1 cellular context compared by ENCODE assay signal in genomic region chr7:142583424-142583823, GRCh38.
A peak's percentile ranks its signal among the peaks of the same experiment; 100 is the strongest.
TF ChIP-seq lines count a peak whose summit lies in the region.

No MANE protein-coding gene starts in this region.

TF ChIP-seq in GM12878, 131 proteins besides CTCF, POLR2A, EP300 and RAD21 (continued from another document and continues in another):
- TF ChIP-seq CUX1 (IDR thresholded peaks at IDR 0.05; ENCODE audit: insufficient replicate concordance, low read depth, low read length) (no peak), NR2C1 (IDR thresholded peaks at IDR 0.05) (no peak), JUNB (IDR thresholded peaks at IDR 0.05) (peak; percentile 90), GABPA (IDR thresholded peaks at IDR 0.05; ENCODE audit: low read depth) (no peak), STAT1 (conservative IDR thresholded peaks at IDR 0.05) (no peak), ZBTB33 (IDR thresholded peaks at IDR 0.05) (no peak), ZNF207 (IDR thresholded peaks at IDR 0.05; ENCODE audit: borderline replicate concordance) (no peak), IKZF1 (conservative IDR thresholded peaks at IDR 0.05) (peak; percentile 84), CEBPB (IDR thresholded peaks at IDR 0.05; ENCODE audit: borderline replicate concordance in 1 of 2, low read depth in 2 of 2, low read length in 2 of 2) (no peak), MEF2A (IDR thresholded peaks at IDR 0.05; ENCODE audit: insufficient read depth, low read depth, low read length) (no peak), CREM (IDR thresholded peaks at IDR 0.05; ENCODE audit: low read depth) (0 out of 2 replicates have a peak, but pooled peaks have one; percentile 43), ZBED1 (IDR thresholded peaks at IDR 0.05; ENCODE audit: borderline replicate concordance) (no peak), ZBTB4 (CRISPR knock-in tag; IDR thresholded peaks at IDR 0.05) (no peak), SREBF2 (IDR thresholded peaks at IDR 0.05; ENCODE audit: low read length) (no peak), DPF2 (IDR thresholded peaks at IDR 0.05) (peak; percentile 79), BRCA1 (IDR thresholded peaks at IDR 0.05; ENCODE audit: low read depth, low read length) (no peak), TCF7 (IDR thresholded peaks at IDR 0.05; ENCODE audit: borderline replicate concordance) (peak; percentile 96), TAF1 (IDR thresholded peaks at IDR 0.05; ENCODE audit: borderline replicate concordance, low read depth, low read length) (no peak), SRF (IDR thresholded peaks at IDR 0.05; ENCODE audit: low read depth in 2 of 2, low read length in 2 of 2) (0 out of 4 replicates have a peak, but pooled peaks of 1 of the 2 experiments have one; percentile 14), POU2F2 (IDR thresholded peaks at IDR 0.05; ENCODE audit: borderline replicate concordance, low read depth, low read length) (no peak), SMAD5 (IDR thresholded peaks at IDR 0.05; ENCODE audit: low read depth) (no peak), NFXL1 (IDR thresholded peaks at IDR 0.05; ENCODE audit: borderline replicate concordance) (no peak), PRDM15 (CRISPR knock-in tag; IDR thresholded peaks at IDR 0.05) (no peak), ETV6 (conservative IDR thresholded peaks at IDR 0.05 in 1 of 2, IDR thresholded peaks at IDR 0.05 in 1 of 2; ENCODE audit: borderline replicate concordance in 1 of 2, low read depth in 1 of 2) (no peak), BACH1 (IDR thresholded peaks at IDR 0.05; ENCODE audit: borderline replicate concordance) (no peak; the same call in 1 of the 2 replicates), YBX1 (IDR thresholded peaks at IDR 0.05) (no peak), CBFB (IDR thresholded peaks at IDR 0.05; ENCODE audit: low read depth) (no peak), JUND (IDR thresholded peaks at IDR 0.05; ENCODE audit: low read depth, low read length) (0 out of 2 replicates have a peak, but pooled peaks have one; percentile 48), BMI1 (IDR thresholded peaks at IDR 0.05; ENCODE audit: borderline replicate concordance) (no peak), POLR2AphosphoS5 (IDR thresholded peaks at IDR 0.05; ENCODE audit: low read length) (no peak), MTA2 (IDR thresholded peaks at IDR 0.05; ENCODE audit: low read depth) (peak; percentile 63; the same call in 1 of the 2 replicates), RFX5 (IDR thresholded peaks at IDR 0.05; ENCODE audit: low read depth, low read length) (no peak), SMARCA5 (IDR thresholded peaks at IDR 0.05) (no peak), PAX5 (IDR thresholded peaks at IDR 0.05; ENCODE audit: borderline replicate concordance, low read depth, low read length) (0 out of 2 replicates have a peak, but pooled peaks have one; percentile 22), RAD51 (IDR thresholded peaks at IDR 0.05) (peak; percentile 28; the same call in 1 of the 2 replicates), CBX5 (IDR thresholded peaks at IDR 0.05; ENCODE audit: low read depth) (no peak), CHD1 (IDR thresholded peaks at IDR 0.05; ENCODE audit: low read depth, low read length) (no peak), CEBPZ (IDR thresholded peaks at IDR 0.05; ENCODE audit: low read depth, low read length) (no peak), POLR2AphosphoS2 (IDR thresholded peaks at IDR 0.05; ENCODE audit: low read depth, low read length) (no peak), FOXM1 (IDR thresholded peaks at IDR 0.05; ENCODE audit: low read depth, low read length) (no peak), YY1 (IDR thresholded peaks at IDR 0.05; ENCODE audit: low read depth, low read length) (no peak), KDM1A (IDR thresholded peaks at IDR 0.05; ENCODE audit: borderline replicate concordance) (no peak), MXI1 (IDR thresholded peaks at IDR 0.05; ENCODE audit: low read depth, low read length) (no peak), PML (IDR thresholded peaks at IDR 0.05; ENCODE audit: low read length) (no peak), CBX3 (IDR thresholded peaks at IDR 0.05; ENCODE audit: borderline replicate concordance, low read depth) (no peak), SPI1 (IDR thresholded peaks at IDR 0.05; ENCODE audit: borderline replicate concordance, insufficient read depth, low read depth, low read length) (peak; percentile 50; the same call in 1 of the 2 replicates), CREB1 (IDR thresholded peaks at IDR 0.05; ENCODE audit: low read depth) (no peak; the same call in 1 of the 2 replicates), RELA (IDR thresholded peaks at IDR 0.05; ENCODE audit: borderline replicate concordance, partially characterized antibody) (peak; percentile 83), ZNF24 (IDR thresholded peaks at IDR 0.05) (no peak), ATF3 (IDR thresholded peaks at IDR 0.05; ENCODE audit: borderline replicate concordance, extremely low read depth, low read depth, low read length) (no peak), ZZZ3 (IDR thresholded peaks at IDR 0.05; ENCODE audit: control insufficient read depth, insufficient read length, low read depth) (no peak), RBBP5 (conservative IDR thresholded peaks at IDR 0.05) (no peak), EGR1 (IDR thresholded peaks at IDR 0.05; ENCODE audit: borderline replicate concordance in 1 of 2, low read depth in 2 of 2, low read length in 2 of 2) (no peak)
